ENCODE assay signal across 8 cellular contexts in genomic region chr4:75995727-75996126, GRCh38. TPM values are rescaled to one million over a fixed set of nuclear protein-coding genes. Genes with fewer than 3 reads are reported as not detected.
DNase-seq lines count a peak whose midpoint lies in the region; ATAC-seq and TF ChIP-seq lines count a peak whose summit lies in the region.

No MANE protein-coding gene starts in this region.

- no peak overlapping the region for H2AFZ ChIP-seq in OCI-LY3 (ENCODE audit: low read depth, low read length)

- peak; percentile 46 for DNase-seq in Jurkat, Clone E6-1 (ENCODE audit: low read depth, low spot score)
- DNase-seq in dorsolateral prefrontal cortex = no peak
- DNase-seq in mucosa of descending colon = peak in 1 of 3 donors; percentile 16
- no peak for DNase-seq in lower leg skin (ENCODE audit: low spot score in 2 of 2)
- DNase-seq in NCI-H226 = no peak

- no peak overlapping the region for H3K27ac ChIP-seq in DOHH2 (ENCODE audit: low read depth, low read length)
- no peak overlapping the region for H3K27ac ChIP-seq in OCI-LY3 (ENCODE audit: low read length)
- H3K27ac ChIP-seq in dorsolateral prefrontal cortex = no peak overlapping the region

- TF ChIP-seq CTCF in DOHH2 (IDR thresholded peaks at IDR 0.05; ENCODE audit: low read depth, low read length, poor library complexity, severe bottlenecking) = peak; percentile 49
- TF ChIP-seq CTCF in OCI-LY3 (IDR thresholded peaks at IDR 0.05; ENCODE audit: low read depth, low read length) = peak; percentile 67
- peak; percentile 71 to 92 (median 81) for TF ChIP-seq CTCF in dorsolateral prefrontal cortex (IDR thresholded peaks at IDR 0.05 in 54 of 56, conservative IDR thresholded peaks at IDR 0.05 in 2 of 56; ENCODE audit: low read depth in 1 of 56, partially characterized antibody in 56 of 56)
- no peak for TF ChIP-seq CTCF in mucosa of descending colon (IDR thresholded peaks at IDR 0.05)
- no peak for TF ChIP-seq CTCF in lower leg skin (IDR thresholded peaks at IDR 0.05)

- no peaks in the 10 kb centered on the region for H3K9me2 ChIP-seq in DOHH2 (replicated peaks; ENCODE audit: control insufficient read depth, low read length)

- H3F3A ChIP-seq in DOHH2 (ENCODE audit: control insufficient read depth, insufficient read depth) = no peaks in the 10 kb centered on the region

- H3K9me3 ChIP-seq in DOHH2 (ENCODE audit: control insufficient read depth, insufficient read depth, low read length) (no peaks in the 10 kb centered on the region), OCI-LY3 (ENCODE audit: insufficient read depth, low read length) (no peaks in the 10 kb centered on the region), mucosa of descending colon (no peaks in the 10 kb centered on the region)

- intact Hi-C loops in dorsolateral prefrontal cortex (cut with DNase I) (loop anchor here (2.0 to 5.0 kb wide), 3 partner anchors 71 to 92 kb away; no protein-coding TSS in a partner anchor), mucosa of descending colon (cut with DNase I, micrococcal nuclease) (loop anchor here (5.0 kb wide), 1 partner anchor 72 kb away; no protein-coding TSS in a partner anchor), lower leg skin (cut with DNase I; ENCODE audit: low total_unique reads) (no loop called here)

- ATAC-seq in mucosa of descending colon (peak; percentile 60), GM21825 (IDR thresholded peaks at IDR 0.05; ENCODE audit: unreplicated experiment) (no peak)

- TF ChIP-seq POLR2A in lower leg skin (IDR thresholded peaks at IDR 0.05) = no peak

- no peak overlapping the region for H3K4me2 ChIP-seq in DOHH2 (ENCODE audit: low read length)
- H3K4me2 ChIP-seq in OCI-LY3 (ENCODE audit: low read length) = no peak overlapping the region

- no peaks in the 10 kb centered on the region for H3K36me3 ChIP-seq in DOHH2 (ENCODE audit: control insufficient read depth, low read length)
- no peaks in the 10 kb centered on the region for H3K36me3 ChIP-seq in OCI-LY3 (replicated peaks; ENCODE audit: low read depth, low read length)
- H3K36me3 ChIP-seq in mucosa of descending colon (ENCODE audit: low read depth) = no peaks in the 10 kb centered on the region

- 5 to 11% methylated on average over 5 of the region's 5 CpGs for WGBS in lower leg skin, 2 donors

- no peaks in the 10 kb centered on the region for H4K20me1 ChIP-seq in DOHH2 (ENCODE audit: control insufficient read depth, insufficient read depth, low read depth, low read length)
- H4K20me1 ChIP-seq in OCI-LY3 (ENCODE audit: insufficient read depth, low read length) = no peaks in the 10 kb centered on the region

- H3K4me1 ChIP-seq in DOHH2 (ENCODE audit: control insufficient read depth, low read length) = peaks cover 4% of the 10 kb centered on the region
- peaks cover 36% of the 10 kb centered on the region for H3K4me1 ChIP-seq in OCI-LY3 (ENCODE audit: low read length)
- peaks cover 8% of the 10 kb centered on the region for H3K4me1 ChIP-seq in mucosa of descending colon (ENCODE audit: low read depth)

- H3K27me3 ChIP-seq in DOHH2 (ENCODE audit: control insufficient read depth, low read length) (no peaks in the 10 kb centered on the region), OCI-LY3 (ENCODE audit: low read depth, low read length) (no peaks in the 10 kb centered on the region), dorsolateral prefrontal cortex (no peaks in the 10 kb centered on the region)

- no peak overlapping the region for H3K4me3 ChIP-seq in DOHH2 (ENCODE audit: low read length)
- H3K4me3 ChIP-seq in Jurkat, Clone E6-1 (ENCODE audit: low read length) = no peak overlapping the region
- H3K4me3 ChIP-seq in OCI-LY3 (ENCODE audit: low read length) = no peak overlapping the region
- H3K4me3 ChIP-seq in dorsolateral prefrontal cortex = no peak overlapping the region
- H3K4me3 ChIP-seq in mucosa of descending colon = no peak overlapping the region
- no peak overlapping the region for H3K4me3 ChIP-seq in lower leg skin (ENCODE audit: low read depth, poor library complexity, severe bottlenecking)

- H3K79me2 ChIP-seq in DOHH2 (ENCODE audit: control insufficient read depth, low read length) (peaks cover 3% of the 10 kb centered on the region), OCI-LY3 (ENCODE audit: low read length) (peaks cover under 1% of the 10 kb centered on the region)

- no peak overlapping the region for H3K9ac ChIP-seq in OCI-LY3 (ENCODE audit: low read length)

RNA-seq across cellular contexts. Expression of gene SDAD1, which starts 5.0 kb away (rescaled TPM):
- polyA plus RNA-seq in Jurkat, Clone E6-1 (2012; ENCODE audit: insufficient read depth, insufficient read length) = 33.4 TPM
- total RNA-seq in dorsolateral prefrontal cortex (10 to 100 TPM; 23.7 to 61.0 (median 42.7) TPM), mucosa of descending colon (10 to 100 TPM; 24.5 to 33.7 (median 27.9) TPM), lower leg skin (10 to 100 TPM; 27.6 to 36.6 (median 31.7) TPM)

RNA-seq across cellular contexts. Expression of gene CXCL9, which starts 11.6 kb away (rescaled TPM):
- not detected for polyA plus RNA-seq in Jurkat, Clone E6-1 (2012; ENCODE audit: insufficient read depth, insufficient read length)
- total RNA-seq in dorsolateral prefrontal cortex = 1 to 10 TPM in 3 of 120 experiments, under 1 TPM in 14, not detected in 103; 0.18 to 9.4 (median 0.25) TPM
- 1 to 10 TPM in 2 of 3 donors, under 1 TPM in 1; 0.75 to 4.9 (median 1.3) TPM for total RNA-seq in mucosa of descending colon
- 1 to 10 TPM in 1 of 4 donors, under 1 TPM in 2, not detected in 1; 0.10 to 1.3 (median 0.63) TPM for total RNA-seq in lower leg skin

RNA-seq across cellular contexts. Expression of gene CXCL10, which starts 27.6 kb away (rescaled TPM):
- polyA plus RNA-seq in Jurkat, Clone E6-1 (2012; ENCODE audit: insufficient read depth, insufficient read length) = not detected
- total RNA-seq in dorsolateral prefrontal cortex (10 to 100 TPM in 4 of 120 experiments, 1 to 10 TPM in 24, under 1 TPM in 32, not detected in 60; 0.36 to 43.6 (median 0.84) TPM), mucosa of descending colon (1 to 10 TPM; 1.4 to 2.2 (median 2.1) TPM), lower leg skin (under 1 TPM in 2 of 4 donors, not detected in 2; 0.30 to 0.64 TPM)

RNA-seq across cellular contexts. Expression of gene CXCL11, which starts 40.1 kb away (rescaled TPM):
- polyA plus RNA-seq in Jurkat, Clone E6-1 (2012; ENCODE audit: insufficient read depth, insufficient read length) = not detected
- total RNA-seq in dorsolateral prefrontal cortex = 10 to 100 TPM in 2 of 120 experiments, 1 to 10 TPM in 18, under 1 TPM in 41, not detected in 59; 0.28 to 23.7 (median 0.63) TPM
- total RNA-seq in mucosa of descending colon = under 1 TPM in 2 of 3 donors, not detected in 1; 0.19 to 0.72 TPM
- total RNA-seq in lower leg skin = not detected

RNA-seq across cellular contexts. Expression of gene NAAA, which starts 54.9 kb away (rescaled TPM):
- 33.2 TPM for polyA plus RNA-seq in Jurkat, Clone E6-1 (2012; ENCODE audit: insufficient read depth, insufficient read length)
- 10 to 100 TPM; 15.3 to 37.5 (median 26.1) TPM for total RNA-seq in dorsolateral prefrontal cortex
- 100 to 1,000 TPM; 101 to 226 (median 163) TPM for total RNA-seq in mucosa of descending colon
- 100 to 1,000 TPM in 2 of 4 donors, 10 to 100 TPM in 2; 63.5 to 153 (median 100) TPM for total RNA-seq in lower leg skin

Comparison
In these comparisons a context has a peak if more than half of its experiments do, and no peak if none do; other contexts are left out.
1. CTCF ChIP-seq: peak in DOHH2 (single experiment), OCI-LY3 (single experiment) and dorsolateral prefrontal cortex (56 of 56); none in mucosa of descending colon (single experiment) and lower leg skin (0 of 3).